8 cellular contexts compared by ENCODE assay signal in the genomic region with DNA sequence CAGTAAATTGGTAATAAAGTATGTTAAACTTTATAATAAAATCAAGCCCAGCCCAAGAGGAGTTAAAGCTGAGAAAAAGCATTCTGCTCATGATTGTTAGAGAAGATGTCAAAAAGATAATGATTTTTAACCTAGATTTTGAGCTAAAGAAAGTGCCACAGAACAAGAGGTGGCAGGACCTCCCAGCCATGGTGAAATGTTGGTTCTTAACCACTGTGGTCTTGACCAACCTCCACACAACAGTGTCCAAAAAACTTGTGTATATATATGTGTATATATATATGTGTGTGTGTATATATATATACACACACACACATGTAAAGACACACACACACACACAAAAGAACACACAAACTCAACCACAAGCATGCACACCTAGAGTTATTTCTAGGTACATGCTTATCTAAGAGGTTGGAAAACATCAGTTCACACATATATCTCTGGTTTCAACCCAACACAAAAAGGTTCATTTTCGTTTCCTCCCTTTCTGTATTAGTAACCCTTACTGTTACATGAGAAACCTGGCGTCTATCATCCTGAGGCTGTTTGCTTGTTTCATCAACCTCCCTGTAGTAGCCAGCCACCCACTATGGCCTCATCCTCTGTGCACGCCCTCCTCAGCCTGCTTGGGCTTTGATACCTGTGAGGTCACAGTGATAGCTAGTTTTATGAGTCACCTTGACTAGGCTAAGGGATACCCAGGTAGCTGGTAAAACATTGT.
A peak's percentile ranks its signal among the peaks of the same experiment; 100 is the strongest.
DNase-seq lines count a peak whose midpoint lies in the region; ATAC-seq lines count a peak whose summit lies in the region.

No MANE protein-coding gene starts in this region.

- H3K4me3 Mint-ChIP-seq in activated T-cell treated with anti-CD3 and anti-CD28 coated beads, Interleukin-2, amount 50 U/mL, for 72 hours, result peak overlapping the region; percentile 25 to 55
- peak overlapping the region; percentile 53 for H3K4me3 Mint-ChIP-seq in stimulated activated effector memory CD8-positive, alpha-beta T cell treated with anti-CD3 and anti-CD28 coated beads, Interleukin-12 subunit alpha, Interleukin-12 subunit beta, amount 100 ng/mL, for 72 hours

- peaks cover 52% of the 10 kb centered on the region for H3K4me1 Mint-ChIP-seq in activated T-cell treated with anti-CD3 and anti-CD28 coated beads, Interleukin-2, amount 50 U/mL, for 72 hours (ENCODE audit: low read depth)
- peaks cover 48% of the 10 kb centered on the region for H3K4me1 Mint-ChIP-seq in stimulated activated effector memory CD8-positive, alpha-beta T cell treated with anti-CD3 and anti-CD28 coated beads, Interleukin-12 subunit alpha, Interleukin-12 subunit beta, amount 100 ng/mL, for 72 hours

- H3K27ac Mint-ChIP-seq in activated T-cell treated with anti-CD3 and anti-CD28 coated beads, Interleukin-2, amount 50 U/mL, for 72 hours, result peak overlapping the region; percentile 14
- H3K27ac Mint-ChIP-seq in stimulated activated effector memory CD8-positive, alpha-beta T cell treated with anti-CD3 and anti-CD28 coated beads, Interleukin-12 subunit alpha, Interleukin-12 subunit beta, amount 100 ng/mL, for 72 hours, result peak overlapping the region; percentile 91

- H3K36me3 Mint-ChIP-seq in activated T-cell treated with anti-CD3 and anti-CD28 coated beads, Interleukin-2, amount 50 U/mL, for 72 hours (ENCODE audit: insufficient read depth in 2 of 2), result peaks cover 0 to 10% of the 10 kb centered on the region in 2 donors
- H3K36me3 Mint-ChIP-seq in stimulated activated effector memory CD8-positive, alpha-beta T cell treated with anti-CD3 and anti-CD28 coated beads, Interleukin-12 subunit alpha, Interleukin-12 subunit beta, amount 100 ng/mL, for 72 hours, result no peaks in the 10 kb centered on the region

- H3K27me3 Mint-ChIP-seq in activated T-cell treated with anti-CD3 and anti-CD28 coated beads, Interleukin-2, amount 50 U/mL, for 72 hours (ENCODE audit: low read depth), result peaks cover 3% of the 10 kb centered on the region

- peak; percentile 96 for ATAC-seq in HG02973 (IDR thresholded peaks at IDR 0.05; ENCODE audit: unreplicated experiment)
- ATAC-seq in activated T-cell treated with anti-CD3 and anti-CD28 coated beads, Interleukin-2, amount 50 U/mL, for 72 hours (replicated peaks in 1 of 2), result peak; percentile 98
- ATAC-seq in stimulated activated effector memory CD8-positive, alpha-beta T cell treated with anti-CD3 and anti-CD28 coated beads, Interleukin-12 subunit alpha, Interleukin-12 subunit beta, amount 100 ng/mL, for 72 hours, result peak; percentile 98

- H3K9me3 Mint-ChIP-seq in activated T-cell treated with anti-CD3 and anti-CD28 coated beads, Interleukin-2, amount 50 U/mL, for 72 hours, result peaks cover 5 to 11% of the 10 kb centered on the region in 2 donors
- peaks cover 3% of the 10 kb centered on the region for H3K9me3 Mint-ChIP-seq in stimulated activated effector memory CD8-positive, alpha-beta T cell treated with anti-CD3 and anti-CD28 coated beads, Interleukin-12 subunit alpha, Interleukin-12 subunit beta, amount 100 ng/mL, for 72 hours

- DNase-seq in activated T-cell treated with anti-CD3 and anti-CD28 coated beads for 24 hours (ENCODE audit: low read depth) (peak; percentile 46), activated T-cell treated with anti-CD3 and anti-CD28 coated beads for 4 hours (no peak), SKM-1 treated with dmso at 0.1 percent for 144 hours (lab: John Stamatoyannopoulos, UW; ENCODE audit: unreplicated experiment) (no peak), NCI-H187 (lab: John Stamatoyannopoulos, UW) (no peak), Kasumi-1 (lab: John Stamatoyannopoulos, UW) (no peak)
- peak; percentile 77 to 85 for DNase-seq in activated T-cell treated with anti-CD3 and anti-CD28 coated beads, Interleukin-2, amount 50 U/mL, for 72 hours
- DNase-seq in stimulated activated effector memory CD8-positive, alpha-beta T cell treated with anti-CD3 and anti-CD28 coated beads, Interleukin-12 subunit alpha, Interleukin-12 subunit beta, amount 100 ng/mL, for 72 hours (ENCODE audit: low spot score in 2 of 2), result peak; percentile 20 to 70

Comparison
In these comparisons a context has a peak if more than half of its experiments do, and no peak if none do; other contexts are left out.
1. DNase-seq: peak in activated T-cell treated with anti-CD3 and anti-CD28 coated beads for 24 hours (single experiment), activated T-cell treated with anti-CD3 and anti-CD28 coated beads, Interleukin-2, amount 50 U/mL, for 72 hours (2 of 2) and stimulated activated effector memory CD8-positive, alpha-beta T cell treated with anti-CD3 and anti-CD28 coated beads, Interleukin-12 subunit alpha, Interleukin-12 subunit beta, amount 100 ng/mL, for 72 hours (2 of 2); none in activated T-cell treated with anti-CD3 and anti-CD28 coated beads for 4 hours (single experiment), SKM-1 treated with dmso at 0.1 percent for 144 hours (single experiment), NCI-H187 (0 of 2) and Kasumi-1 (0 of 2).
2. Peak in every context shown above with its lines, with median percentiles within 50 percentile points of each other: ATAC-seq.